ENCODE assay signal across 10 cellular contexts in genomic region chr2:11866358-11867335, GRCh38.
A peak's percentile ranks its signal among the peaks of the same experiment; 100 is the strongest.
DNase-seq lines count a peak whose midpoint lies in the region; ATAC-seq and TF ChIP-seq lines count a peak whose summit lies in the region.
"Had no signal": no experiment of that assay in that cellular context is flagged by ENCODE, and none has a peak within 500 bp of the region (broad histone marks: within the 10 kb centered on the region; RNA-seq: fewer than 3 reads in every experiment).

No MANE protein-coding gene starts in this region.

- H3K27me3 ChIP-seq in colonic mucosa: no peaks in the 10 kb centered on the region

- H3K9me3 ChIP-seq in colonic mucosa: no peaks in the 10 kb centered on the region

- H3K4me1 ChIP-seq in colonic mucosa: no peaks in the 10 kb centered on the region

- intact Hi-C loops in colonic mucosa (cut with DNase I): no loop called here

- TF ChIP-seq CTCF in GM12865 (IDR thresholded peaks at IDR 0.05; ENCODE audit: insufficient read depth, low read depth, low read length, missing control alignments): no peak
- no peak for TF ChIP-seq CTCF in colonic mucosa (IDR thresholded peaks at IDR 0.05)

- peak overlapping the region; percentile 57 for H3K4me3 ChIP-seq in GM12865 (ENCODE audit: low read depth, low read length)
- no peak overlapping the region for H3K4me3 ChIP-seq in colonic mucosa
- H3K4me3 ChIP-seq: skin epidermis had no signal

- H3K9ac ChIP-seq in colonic mucosa (ENCODE audit: low read depth in 2 of 2, low read length in 2 of 2): no peak overlapping the region

- H3K27ac ChIP-seq in colonic mucosa: no peak overlapping the region
- H3K27ac ChIP-seq: skin epidermis had no signal

- H3K36me3 ChIP-seq in colonic mucosa: no peaks in the 10 kb centered on the region

- DNase-seq in GM12865 (ENCODE audit: low read depth): peak; percentile 83
- DNase-seq in colonic mucosa: peak; percentile 6
- no peak for DNase-seq in A172 (ENCODE audit: low spot score)
- DNase-seq in anterior cingulate cortex (lab: John Stamatoyannopoulos, UW): no peak
- DNase-seq: natural killer cell, NCI-H526 had no signal

- ATAC-seq in GM18909 (IDR thresholded peaks at IDR 0.05; ENCODE audit: poor library complexity, unreplicated experiment) (peak; percentile 42), HG03565 (IDR thresholded peaks at IDR 0.05; ENCODE audit: unreplicated experiment) (peak; percentile 41), GM21381 (IDR thresholded peaks at IDR 0.05; ENCODE audit: unreplicated experiment) (no peak)
- ATAC-seq: natural killer cell had no signal

Comparison
In these comparisons a context has a peak if more than half of its experiments do, and no peak if none do; other contexts are left out.
1. DNase-seq: peak in GM12865 (single experiment) and colonic mucosa (single experiment); none in A172 (single experiment) and anterior cingulate cortex (0 of 58).